Comparison of ENCODE assay signal across 26 cellular contexts in the genomic region with DNA sequence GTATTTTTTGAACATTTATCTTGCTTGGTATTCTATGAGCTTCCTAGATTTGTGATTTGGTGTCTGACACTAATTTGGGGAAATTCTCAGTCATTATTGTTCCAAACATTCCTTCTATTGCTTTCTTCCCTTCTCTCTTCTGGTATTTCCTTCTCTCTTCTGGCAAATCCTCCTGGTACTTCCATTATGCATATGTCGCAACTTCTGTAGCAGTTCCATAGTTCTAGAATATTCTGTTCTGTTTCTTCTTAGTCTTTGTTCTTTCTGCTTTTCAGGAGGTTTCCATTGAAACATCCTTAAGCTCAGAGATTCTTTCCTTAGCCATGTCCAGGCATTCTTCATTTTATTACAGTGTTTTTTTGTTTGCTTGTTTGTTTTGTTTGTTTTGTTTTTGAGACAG.
"Had no signal": no experiment of that assay in that cellular context is flagged by ENCODE, and none has a peak within 500 bp of the region (broad histone marks: within the 10 kb centered on the region; RNA-seq: fewer than 3 reads in every experiment).

No MANE protein-coding gene starts in this region.

- H3K9ac ChIP-seq: neural progenitor cell, parathyroid adenoma had no signal

- H3K4me1 ChIP-seq: parathyroid adenoma, psoas muscle, sigmoid colon, stomach, thyroid gland, tibial nerve, vagina had no signal

- H2AFZ ChIP-seq: neural progenitor cell, parathyroid adenoma had no signal

- H3K27me3 ChIP-seq: neural progenitor cell, ovary, sigmoid colon, stomach, thyroid gland, tibial nerve, upper lobe of left lung, vagina had no signal

- H3K4me3 ChIP-seq: neural progenitor cell, ovary, psoas muscle, sigmoid colon, stomach, thoracic aorta, thyroid gland, tibial nerve, upper lobe of left lung, vagina had no signal

- H3K79me2 ChIP-seq: parathyroid adenoma had no signal

- H3K27ac ChIP-seq: neural progenitor cell, ovary, parathyroid adenoma, psoas muscle, sigmoid colon, stomach, thoracic aorta, thyroid gland, tibial nerve, upper lobe of left lung, vagina had no signal

- DNase-seq: naive thymus-derived CD4-positive, alpha-beta T cell; natural killer cell; occipital lobe; ovary; posterior cingulate gyrus; psoas muscle; right cardiac atrium; sigmoid colon; small intestine; stimulated activated CD4-positive, alpha-beta T cell treated with anti-CD3 and anti-CD28 coated beads, Interleukin-15, amount 100 ng/mL, for 24 hours; stimulated activated CD4-positive, alpha-beta T cell treated with anti-CD3 and anti-CD28 coated beads, Interleukin-2, amount 100 ng/mL, for 24 hours; stimulated activated CD4-positive, alpha-beta T cell treated with anti-CD3 and anti-CD28 coated beads, Interleukin-2, amount 100 ng/mL, for 48 hours; stimulated activated CD4-positive, alpha-beta T cell treated with anti-CD3 and anti-CD28 coated beads, Interleukin-4, amount 100 ng/mL, for 24 hours; stimulated activated naive B cell treated with anti-CD40 and anti-IgM and Interleukin-4, amounts not matched to agents 10 μg/mL and 1 μg/mL and 100 μg/mL, for 72 hours; stimulated activated naive CD4-positive, alpha-beta T cell treated with Interleukin-2 at 50 U/mL for 16 hours; stomach; thyroid gland; trophoblast cell; upper lobe of left lung had no signal

- H3K9me3 ChIP-seq: ovary, thoracic aorta, thyroid gland, vagina had no signal

- H3K4me2 ChIP-seq: neural progenitor cell had no signal

- H3K36me3 ChIP-seq: neural progenitor cell, ovary, sigmoid colon, stomach, thoracic aorta, thyroid gland, tibial nerve, upper lobe of left lung, vagina had no signal

- FAIRE-seq: small intestine, urothelium cell line had no signal

- ATAC-seq: naive thymus-derived CD4-positive, alpha-beta T cell; natural killer cell; psoas muscle; right cardiac atrium; stimulated activated effector memory CD8-positive, alpha-beta T cell treated with anti-CD3 and anti-CD28 coated beads, Interleukin-12 subunit alpha, Interleukin-12 subunit beta, amount 100 ng/mL, for 72 hours; stimulated activated naive B cell treated with anti-CD40 and anti-IgM and Interleukin-4, amounts not matched to agents 10 μg/mL and 1 μg/mL and 100 μg/mL, for 72 hours had no signal
